21 cellular contexts compared by ENCODE assay signal in the genomic region with DNA sequence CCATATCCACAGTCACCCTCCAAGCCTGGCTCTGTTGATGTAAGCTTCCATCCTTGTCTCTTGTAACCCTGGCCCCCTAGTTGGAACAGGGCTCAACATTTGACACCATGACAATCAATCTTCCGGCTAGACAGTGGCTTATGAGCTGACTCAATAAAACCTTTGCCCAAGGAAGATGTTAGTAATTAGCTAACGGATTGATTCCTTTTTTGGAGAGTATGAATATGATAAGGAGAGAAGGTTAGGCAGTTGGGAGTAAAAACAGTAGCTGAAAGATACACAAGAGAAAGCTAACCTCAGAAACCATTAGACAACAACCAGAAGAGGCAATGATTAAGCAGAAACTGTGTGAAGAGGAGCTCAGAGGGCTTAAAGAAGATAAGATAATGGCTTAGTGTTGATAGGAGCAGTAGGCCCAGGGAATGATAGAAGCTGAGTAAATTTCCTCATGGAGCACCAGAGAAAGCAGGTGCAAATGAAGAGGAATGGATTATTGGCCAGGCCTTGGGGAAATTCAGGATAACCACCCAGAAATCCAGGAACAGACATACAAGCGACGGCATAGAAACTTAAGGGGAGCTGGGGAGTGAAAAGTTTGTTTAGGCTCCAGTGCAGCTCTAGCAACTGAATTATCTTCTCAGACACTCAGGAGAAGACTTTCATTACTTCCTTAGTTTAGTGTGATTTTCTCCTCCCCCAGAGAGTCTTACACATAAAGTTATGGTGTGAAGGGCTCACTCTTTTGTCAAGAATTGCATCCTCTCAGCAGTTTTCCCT.
"Had no signal": no experiment of that assay in that cellular context is flagged by ENCODE, and none has a peak within 500 bp of the region (broad histone marks: within the 10 kb centered on the region; RNA-seq: fewer than 3 reads in every experiment).

No MANE protein-coding gene starts in this region.

- H3K27ac Mint-ChIP-seq: activated naive CD4-positive, alpha-beta T cell treated with anti-CD3 and anti-CD28 coated beads, Interleukin-2, amount 10 ng/mL, durations not matched to agents 7 days and 5 days; activated naive CD8-positive, alpha-beta T cell treated with anti-CD3 and anti-CD28 coated beads, Interleukin-2, amount 50 U/mL, for 24 hours; dendritic cell treated with granulocyte-macrophage colony-stimulating factor and Interleukin-4, amounts not matched to agents 40 ng/mL and 50 ng/mL, for 4 days; natural killer cell treated with Interleukin-12 subunit alpha and Interleukin-12 subunit beta and Interleukin-15 and Interleukin-18, amount 100 ng/mL, for 72 hours; T-helper 2 cell treated with Interferon-gamma antibody and Interleukin-4, amounts not matched to agents 5 μg/mL and 100 μg/mL, for 36 hours had no signal

- H3K36me3 Mint-ChIP-seq: activated naive CD4-positive, alpha-beta T cell treated with anti-CD3 and anti-CD28 coated beads, Interleukin-2, amount 10 ng/mL, durations not matched to agents 7 days and 5 days; natural killer cell treated with Interleukin-12 subunit alpha and Interleukin-12 subunit beta and Interleukin-15 and Interleukin-18, amount 100 ng/mL, for 72 hours had no signal

- H3K9me3 ChIP-seq: breast epithelium, esophagus squamous epithelium, tibial nerve, vagina had no signal

- H3K4me1 ChIP-seq: breast epithelium, tibial nerve, vagina had no signal

- H3K4me3 ChIP-seq: breast epithelium, esophagus squamous epithelium, skin epidermis, tibial nerve, vagina had no signal

- H3K9me3 Mint-ChIP-seq: activated naive CD4-positive, alpha-beta T cell treated with anti-CD3 and anti-CD28 coated beads, Interleukin-2, amount 10 ng/mL, durations not matched to agents 7 days and 5 days; activated naive CD8-positive, alpha-beta T cell treated with anti-CD3 and anti-CD28 coated beads, Interleukin-2, amount 50 U/mL, for 24 hours; dendritic cell treated with granulocyte-macrophage colony-stimulating factor and Interleukin-4, amounts not matched to agents 40 ng/mL and 50 ng/mL, for 4 days; natural killer cell treated with Interleukin-12 subunit alpha and Interleukin-12 subunit beta and Interleukin-15 and Interleukin-18, amount 100 ng/mL, for 72 hours; T-helper 2 cell treated with Interferon-gamma antibody and Interleukin-4, amounts not matched to agents 5 μg/mL and 100 μg/mL, for 36 hours had no signal

- H3K36me3 ChIP-seq: breast epithelium, esophagus squamous epithelium, tibial nerve, vagina had no signal

- H3K4me1 Mint-ChIP-seq: activated naive CD4-positive, alpha-beta T cell treated with anti-CD3 and anti-CD28 coated beads, Interleukin-2, amount 10 ng/mL, durations not matched to agents 7 days and 5 days; activated naive CD8-positive, alpha-beta T cell treated with anti-CD3 and anti-CD28 coated beads, Interleukin-2, amount 50 U/mL, for 24 hours had no signal

- H3K27me3 ChIP-seq: breast epithelium, esophagus squamous epithelium, vagina had no signal

- H3K4me3 Mint-ChIP-seq: activated naive CD4-positive, alpha-beta T cell treated with anti-CD3 and anti-CD28 coated beads, Interleukin-2, amount 10 ng/mL, durations not matched to agents 7 days and 5 days; activated naive CD8-positive, alpha-beta T cell treated with anti-CD3 and anti-CD28 coated beads, Interleukin-2, amount 50 U/mL, for 24 hours; dendritic cell treated with granulocyte-macrophage colony-stimulating factor and Interleukin-4, amounts not matched to agents 40 ng/mL and 50 ng/mL, for 4 days; natural killer cell treated with Interleukin-12 subunit alpha and Interleukin-12 subunit beta and Interleukin-15 and Interleukin-18, amount 100 ng/mL, for 72 hours; T-helper 2 cell treated with Interferon-gamma antibody and Interleukin-4, amounts not matched to agents 5 μg/mL and 100 μg/mL, for 36 hours had no signal

- H3K27ac ChIP-seq: breast epithelium, esophagus squamous epithelium, skin epidermis, tibial nerve, vagina had no signal

- DNase-seq: activated CD4-positive, alpha-beta T cell treated with anti-CD3 and anti-CD28 coated beads, Interleukin-2, amount 50 U/mL, for 1 hour; activated CD8-positive, alpha-beta memory T cell treated with anti-CD3 and anti-CD28 coated beads, Interleukin-2, amount 50 U/mL, for 48 hours; activated effector memory CD4-positive, alpha-beta T cell treated with Interleukin-2 at 50 U/mL for 16 hours; activated naive CD4-positive, alpha-beta T cell treated with anti-CD3 and anti-CD28 coated beads, Interleukin-2, amount 10 ng/mL, durations not matched to agents 7 days and 5 days; activated naive CD8-positive, alpha-beta T cell treated with anti-CD3 and anti-CD28 coated beads, Interleukin-2, amount 50 U/mL, for 24 hours; activated T-cell treated with anti-CD3 and anti-CD28 coated beads, Interleukin-2, amount 50 U/mL, for 48 hours; aorta; effector memory CD4-positive, alpha-beta T cell; esophagus squamous epithelium; left cardiac atrium; right cardiac atrium; stimulated activated naive CD8-positive, alpha-beta T cell treated with anti-CD3 and anti-CD28 coated beads, Interleukin-15, Interleukin-2, amounts not matched to agents 100 U/mL and 50 U/mL, for 24 hours; substantia nigra had no signal

- ATAC-seq: activated CD4-positive, CD25-positive, alpha-beta regulatory T cell treated with anti-CD3 and anti-CD28 coated beads, Interleukin-2, amount 50 U/mL, for 24 hours; activated naive CD8-positive, alpha-beta T cell treated with anti-CD3 and anti-CD28 coated beads, Interleukin-2, amount 50 U/mL, for 24 hours; left cardiac atrium; natural killer cell treated with Interleukin-12 subunit alpha and Interleukin-12 subunit beta and Interleukin-15 and Interleukin-18, amount 100 ng/mL, for 72 hours; right cardiac atrium; stimulated activated naive CD8-positive, alpha-beta T cell treated with anti-CD3 and anti-CD28 coated beads, Interleukin-15, Interleukin-2, amounts not matched to agents 100 U/mL and 50 U/mL, for 24 hours had no signal
